8 cellular contexts compared by ENCODE assay signal in the genomic region with DNA sequence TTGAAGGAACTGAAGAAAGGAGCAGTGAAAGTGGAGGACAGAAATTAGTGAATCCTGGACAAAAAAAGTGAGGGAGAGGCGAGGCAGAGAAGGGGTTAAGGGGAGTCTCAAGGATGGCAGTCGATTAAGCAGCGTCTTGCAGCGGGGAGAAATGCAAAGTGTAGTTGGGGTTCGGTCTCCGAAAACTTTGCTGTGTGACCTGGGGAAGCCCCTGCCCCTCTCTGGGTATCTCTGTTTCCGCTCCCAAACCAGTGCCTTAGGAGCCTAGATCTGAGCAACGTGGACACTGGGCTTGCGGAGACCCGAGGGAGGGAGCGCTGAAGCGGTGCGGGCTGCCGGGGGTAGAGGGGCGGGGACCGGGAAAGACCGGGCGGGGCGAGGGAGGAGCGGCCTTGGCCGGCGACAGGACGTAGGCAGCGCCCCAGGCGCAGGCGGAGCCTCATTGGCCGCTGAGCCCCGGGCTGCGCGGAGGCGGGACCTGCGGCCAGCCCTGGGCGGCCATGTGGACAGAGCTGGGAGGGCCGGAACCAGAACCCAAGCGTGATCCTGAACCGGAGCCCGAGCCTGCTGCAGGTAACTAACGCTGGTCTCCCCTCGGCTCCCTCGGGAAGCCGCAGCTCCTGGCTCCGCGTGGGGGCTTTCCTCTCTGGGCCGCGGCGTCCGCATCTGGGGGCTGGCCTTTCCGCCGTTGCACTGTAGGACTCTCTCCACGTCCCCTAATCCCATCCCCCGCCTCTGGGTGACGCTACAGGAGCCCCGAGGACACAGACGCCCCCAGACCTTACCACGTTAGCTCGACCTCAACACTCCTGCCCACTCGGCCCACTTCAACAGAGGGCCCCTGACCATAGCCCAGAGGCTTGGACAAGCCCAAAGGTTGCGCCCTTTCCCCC. TPM values are rescaled to one million over a fixed set of nuclear protein-coding genes. Genes with fewer than 3 reads are reported as not detected.
DNase-seq lines count a peak whose midpoint lies in the region; ATAC-seq and TF ChIP-seq lines count a peak whose summit lies in the region.

A gene (plus strand): TSS at position 468 of the 893 bp plus-strand sequence. CDS start 3,047 bp downstream, outside the sequence.

- H3K27ac ChIP-seq in PC-9 (no peak within 1 kb of the TSS), fibroblast of lung (ENCODE audit: insufficient read depth, low read length) (peak within 1 kb of the TSS; percentile 72)
- H3K27ac ChIP-seq in naive thymus-derived CD4-positive, alpha-beta T cell (ENCODE audit: low read depth, low read length): peak within 1 kb of the TSS; percentile 59

- H3K27me3 Mint-ChIP-seq in activated T-cell treated with anti-CD3 and anti-CD28 coated beads, Interleukin-2, amount 50 U/mL, for 4 hours (ENCODE audit: low read depth): no peaks in the 10 kb centered on the region
- H3K27me3 Mint-ChIP-seq in naive thymus-derived CD4-positive, alpha-beta T cell: peaks cover 0 to 23% (median 0%) of the 10 kb centered on the region in 5 donors

- H4K20me1 ChIP-seq in PC-9 (ENCODE audit: insufficient read depth) (no peaks in the 10 kb centered on the region), fibroblast of lung (ENCODE audit: control insufficient read depth, extremely low read depth, insufficient read depth, low read length) (no peaks in the 10 kb centered on the region)

- peak within 1 kb of the TSS; percentile 92 for H2AFZ ChIP-seq in PC-9
- peak within 1 kb of the TSS; percentile 92 for H2AFZ ChIP-seq in fibroblast of lung (ENCODE audit: low read length)

- intact Hi-C loops in PC-9 (cut with micrococcal nuclease; ENCODE audit: unreplicated experiment): no loop called here
- intact Hi-C loops in naive thymus-derived CD4-positive, alpha-beta T cell (cut with micrococcal nuclease): loop anchor here (2.0 to 10.0 kb wide), 4 partner anchors 58 to 488 kb away; a partner anchor contains a TSS

- H3K9me3 Mint-ChIP-seq in activated T-cell treated with anti-CD3 and anti-CD28 coated beads, Interleukin-2, amount 50 U/mL, for 4 hours: no peaks in the 10 kb centered on the region
- peaks cover 0 to 9% (median 0%) of the 10 kb centered on the region in 11 donors for H3K9me3 Mint-ChIP-seq in naive thymus-derived CD4-positive, alpha-beta T cell

- H3F3A ChIP-seq in PC-9 (ENCODE audit: insufficient read depth, low read depth): no peaks in the 10 kb centered on the region

- H3K9me2 ChIP-seq in PC-9 (ENCODE audit: insufficient read depth): no peaks in the 10 kb centered on the region

- ATAC-seq in GM21360 (IDR thresholded peaks at IDR 0.05; ENCODE audit: unreplicated experiment): peak; percentile 96
- ATAC-seq in activated T-cell treated with anti-CD3 and anti-CD28 coated beads, Interleukin-2, amount 50 U/mL, for 4 hours: peak; percentile 99
- peak; percentile 97 for ATAC-seq in naive thymus-derived CD4-positive, alpha-beta T cell

- TF ChIP-seq CTCF in PC-9 (conservative IDR thresholded peaks at IDR 0.05) (no peak; the same call in 1 of the 2 replicates), fibroblast of lung (conservative IDR thresholded peaks at IDR 0.05 in 1 of 2, IDR thresholded peaks at IDR 0.05 in 1 of 2; ENCODE audit: low read depth in 1 of 2, low read length in 2 of 2) (peak; percentile 5 to 36)

- CTCF ChIA-PET in PC-9 (lab: Charles Lee): interaction anchor here (0.6 kb wide), 1 partner anchor 479 kb away, joined by 3 read pairs; no protein-coding TSS in a partner anchor
- CTCF ChIA-PET in naive thymus-derived CD4-positive, alpha-beta T cell (lab: Charles Lee): no interaction called here

- peak within 1 kb of the TSS; percentile 57 to 91 (median 87) for H3K27ac Mint-ChIP-seq in naive thymus-derived CD4-positive, alpha-beta T cell

- peaks cover 15% of the 10 kb centered on the region for H3K4me1 Mint-ChIP-seq in activated T-cell treated with anti-CD3 and anti-CD28 coated beads, Interleukin-2, amount 50 U/mL, for 4 hours (ENCODE audit: low read depth)
- H3K4me1 Mint-ChIP-seq in naive thymus-derived CD4-positive, alpha-beta T cell: peaks cover 12 to 26% (median 17%) of the 10 kb centered on the region in 7 donors

- H3K4me3 Mint-ChIP-seq in activated T-cell treated with anti-CD3 and anti-CD28 coated beads, Interleukin-2, amount 50 U/mL, for 4 hours: peak within 1 kb of the TSS; percentile 90
- H3K4me3 Mint-ChIP-seq in naive thymus-derived CD4-positive, alpha-beta T cell: peak within 1 kb of the TSS; percentile 85 to 98 (median 93)

- H3K4me1 ChIP-seq in PC-9 (replicated peaks; ENCODE audit: insufficient read depth) (no peaks in the 10 kb centered on the region), fibroblast of lung (ENCODE audit: control insufficient read depth, extremely low read depth, insufficient read depth, low read length) (peaks cover 2% of the 10 kb centered on the region)
- peaks cover 7% of the 10 kb centered on the region in 2 donors for H3K4me1 ChIP-seq in naive thymus-derived CD4-positive, alpha-beta T cell (ENCODE audit: control insufficient read depth in 2 of 2, insufficient read depth in 2 of 2, low read length in 2 of 2)

- BruUV-seq in PC-9 (replicated peaks; lab: Mats Ljungman, UMichigan): no TSS peak

- H3K4me3 ChIP-seq in PC-9: peak within 1 kb of the TSS; percentile 88
- peak within 1 kb of the TSS; percentile 52 to 84 (median 82) for H3K4me3 ChIP-seq in fibroblast of lung (replicated peaks in 1 of 4; ENCODE audit: control extremely low read depth in 1 of 4, insufficient read depth in 1 of 4, low read depth in 3 of 4, low read length in 4 of 4)
- peak within 1 kb of the TSS; percentile 80 for H3K4me3 ChIP-seq in naive thymus-derived CD4-positive, alpha-beta T cell (ENCODE audit: low read length)

- peaks cover 13% of the 10 kb centered on the region for H3K36me3 Mint-ChIP-seq in activated T-cell treated with anti-CD3 and anti-CD28 coated beads, Interleukin-2, amount 50 U/mL, for 4 hours (ENCODE audit: insufficient read depth)
- H3K36me3 Mint-ChIP-seq in naive thymus-derived CD4-positive, alpha-beta T cell: peaks cover 7 to 22% (median 13%) of the 10 kb centered on the region in 5 donors

- H3K36me3 ChIP-seq in PC-9 (ENCODE audit: low read depth) (no peaks in the 10 kb centered on the region), fibroblast of lung (ENCODE audit: control insufficient read depth, insufficient read depth, low read length) (peaks cover 10% of the 10 kb centered on the region)
- H3K36me3 ChIP-seq in naive thymus-derived CD4-positive, alpha-beta T cell (ENCODE audit: control insufficient read depth in 2 of 3, insufficient read depth in 3 of 3, low read length in 3 of 3): peaks cover 0 to 24% (median 3%) of the 10 kb centered on the region in 3 experiments

- H3K9ac ChIP-seq in fibroblast of lung (ENCODE audit: insufficient read depth, low read length): peak within 1 kb of the TSS; percentile 81

- peaks cover 11% of the 10 kb centered on the region for H3K79me2 ChIP-seq in PC-9 (ENCODE audit: low read depth)
- peaks cover 5% of the 10 kb centered on the region for H3K79me2 ChIP-seq in fibroblast of lung (ENCODE audit: control insufficient read depth, insufficient read depth, low read length)

- H3K27me3 ChIP-seq in PC-9 (ENCODE audit: insufficient read depth, low read depth) (no peaks in the 10 kb centered on the region), fibroblast of lung (ENCODE audit: control insufficient read depth, insufficient read depth, low read length) (no peaks in the 10 kb centered on the region)
- H3K27me3 ChIP-seq in naive thymus-derived CD4-positive, alpha-beta T cell (ENCODE audit: control insufficient read depth in 2 of 2, insufficient read depth in 2 of 2, low read length in 2 of 2): no peaks in the 10 kb centered on the region

- H3K4me2 ChIP-seq in PC-9 (peak within 1 kb of the TSS; percentile 81), fibroblast of lung (ENCODE audit: extremely low read depth, insufficient read depth, low read length) (peak within 1 kb of the TSS; percentile 88)

- POLR2A ChIA-PET in PC-9 (lab: Charles Lee; ENCODE audit: unreplicated experiment): interaction anchor here (0.6 kb wide), 1 partner anchor 314 kb away, joined by 4 read pairs; no protein-coding TSS in a partner anchor
- POLR2A ChIA-PET in naive thymus-derived CD4-positive, alpha-beta T cell (lab: Charles Lee): no interaction called here

- H3K9me3 ChIP-seq in PC-9 (ENCODE audit: insufficient read depth, low read depth) (no peaks in the 10 kb centered on the region), fibroblast of lung (ENCODE audit: control insufficient read depth, insufficient read depth, low read depth, low read length) (no peaks in the 10 kb centered on the region)
- H3K9me3 ChIP-seq in naive thymus-derived CD4-positive, alpha-beta T cell (ENCODE audit: control insufficient read depth in 2 of 3, low read length in 3 of 3): no peaks in the 10 kb centered on the region

- peak; percentile 66 for DNase-seq in DMS114 treated with DMSO at 0.1 percent for 48 hours (lab: John Stamatoyannopoulos, UW; ENCODE audit: unreplicated experiment)
- DNase-seq in HT-29 (ENCODE audit: low spot score): peak; percentile 75
- DNase-seq in PC-9: peak; percentile 62 to 80
- peak; percentile 56 for DNase-seq in activated T-cell treated with anti-CD3 and anti-CD28 coated beads, Interleukin-2, amount 50 U/mL, for 4 hours
- peak; percentile 78 to 87 for DNase-seq in fibroblast of lung (ENCODE audit: low read depth in 2 of 2)
- peak; percentile 18 to 83 (median 35) for DNase-seq in naive thymus-derived CD4-positive, alpha-beta T cell
- peak; percentile 12 to 56 (median 26) for DNase-seq in stimulated activated naive CD4-positive, alpha-beta T cell (lab: John Stamatoyannopoulos, UW)

RNA-seq across cellular contexts. Expression of the gene that starts here (rescaled TPM):
- total RNA-seq in HT-29 (2014; rRNA removed; shearing (Covaris generic)): 16.0 and 21.6 TPM in 2 replicates
- total RNA-seq in PC-9 (2021) (13.1 and 18.9 TPM in 2 replicates), fibroblast of lung (13.9 and 16.2 TPM in 2 replicates)
- 10 to 100 TPM; 15.7 to 26.9 (median 22.0) TPM for total RNA-seq in activated T-cell treated with anti-CD3 and anti-CD28 coated beads, Interleukin-2, amount 50 U/mL, for 4 hours
- polyA plus RNA-seq in fibroblast of lung: 17.4 and 22.6 TPM in 2 replicates
- polyA plus RNA-seq in fibroblast of lung (2012): 17.5 and 22.1 TPM in 2 replicates
- polyA minus RNA-seq in fibroblast of lung (ENCODE audit: low replicate concordance): 31.5 and 33.9 TPM in 2 replicates
- 10 to 100 TPM in 1 of 5 experiments, 1 to 10 TPM in 4; 1.9 to 13.4 (median 3.8) TPM for total RNA-seq in naive thymus-derived CD4-positive, alpha-beta T cell
- polyA plus RNA-seq in naive thymus-derived CD4-positive, alpha-beta T cell: 10 to 100 TPM in 1 of 2 donors, 1 to 10 TPM in 1; 6.5 to 10.7 TPM

Comparison
In these comparisons a context has a peak if more than half of its experiments do, and no peak if none do; other contexts are left out.
1. DNase-seq: peak in every context shown above with its lines; median percentile 82 in fibroblast of lung; 75 in HT-29; 71 in PC-9; 66 in DMS114 treated with DMSO at 0.1 percent for 48 hours; 56 in activated T-cell treated with anti-CD3 and anti-CD28 coated beads, Interleukin-2, amount 50 U/mL, for 4 hours; 35 in naive thymus-derived CD4-positive, alpha-beta T cell; 26 in stimulated activated naive CD4-positive, alpha-beta T cell.